ENCODE assay signal across 9 cellular contexts in genomic region chr2:20604957-20605381, GRCh38. TPM values are rescaled to one million over a fixed set of nuclear protein-coding genes. Genes with fewer than 3 reads are reported as not detected.
DNase-seq lines count a peak whose midpoint lies in the region; ATAC-seq and TF ChIP-seq lines count a peak whose summit lies in the region.
"Had no signal": no experiment of that assay in that cellular context is flagged by ENCODE, and none has a peak within 500 bp of the region (broad histone marks: within the 10 kb centered on the region; RNA-seq: fewer than 3 reads in every experiment).

No MANE protein-coding gene starts in this region.

- peaks cover 8 to 17% of the 10 kb centered on the region in 2 donors for H3K4me1 ChIP-seq in uterus

- TF ChIP-seq POLR2A in uterus (IDR thresholded peaks at IDR 0.05) = peak in 1 of 2 donors; percentile 5

- H3K4me3 Mint-ChIP-seq in nephron progenitor cell = no peak overlapping the region

- H3K27ac Mint-ChIP-seq in nephron progenitor cell = peak overlapping the region; percentile 83

- DNase-seq in activated effector memory CD4-positive, alpha-beta T cell treated with anti-CD3 and anti-CD28 coated beads, Interleukin-2, amount 50 U/mL, for 16 hours = peak; percentile 34
- no peak for DNase-seq in activated effector memory CD4-positive, alpha-beta T cell treated with Interleukin-2 at 50 U/mL for 16 hours
- DNase-seq in fibroblast of mammary gland (ENCODE audit: low read depth) (peak; percentile 99), nephron progenitor cell (no peak), uterus (peak; percentile 67 to 76), NCI-H345 (lab: John Stamatoyannopoulos, UW) (no peak)
- DNase-seq: NCI-H1417 had no signal

- no peak for ATAC-seq in GM18909 (IDR thresholded peaks at IDR 0.05; ENCODE audit: poor library complexity, unreplicated experiment)
- ATAC-seq in HG03095 (IDR thresholded peaks at IDR 0.05; ENCODE audit: unreplicated experiment) = no peak

- no peak for TF ChIP-seq CTCF in fibroblast of mammary gland (conservative IDR thresholded peaks at IDR 0.05; ENCODE audit: control insufficient read depth, insufficient read depth, low read depth, low read length)
- TF ChIP-seq CTCF in nephron progenitor cell (IDR thresholded peaks at IDR 0.05) = no peak
- no peak for TF ChIP-seq CTCF in uterus (IDR thresholded peaks at IDR 0.05)

- intact Hi-C loops in uterus (cut with DNase I; ENCODE audit: low total_unique reads) = no loop called here

- H3K9me3 ChIP-seq in uterus = no peaks in the 10 kb centered on the region

- H3K9me3 Mint-ChIP-seq in nephron progenitor cell = peaks cover 20% of the 10 kb centered on the region

- peaks cover 4% of the 10 kb centered on the region for H3K27me3 Mint-ChIP-seq in nephron progenitor cell (ENCODE audit: low read depth, poor library complexity)

- H3K36me3 ChIP-seq in uterus = no peaks in the 10 kb centered on the region

- peak overlapping the region; percentile 80 to 85 for H3K27ac ChIP-seq in uterus

- H3K4me1 Mint-ChIP-seq in nephron progenitor cell = peaks cover 59% of the 10 kb centered on the region

- no peaks in the 10 kb centered on the region for H3K27me3 ChIP-seq in uterus

- H3K4me3 ChIP-seq in fibroblast of mammary gland (ENCODE audit: control insufficient read depth, low read depth, low read length) (no peak overlapping the region), uterus (no peak overlapping the region)

- H3K36me3 Mint-ChIP-seq in nephron progenitor cell (ENCODE audit: low read depth) = peaks cover 13% of the 10 kb centered on the region

RNA-seq across cellular contexts. Expression of gene HS1BP3, which starts 45.9 kb away (rescaled TPM):
- total RNA-seq in uterus = 10 to 100 TPM in 3 of 4 donors, 1 to 10 TPM in 1; 7.1 to 41.8 (median 28.4) TPM

Comparison
In these comparisons a context has a peak if more than half of its experiments do, and no peak if none do; other contexts are left out.
1. DNase-seq: peak in activated effector memory CD4-positive, alpha-beta T cell treated with anti-CD3 and anti-CD28 coated beads, Interleukin-2, amount 50 U/mL, for 16 hours (single experiment), fibroblast of mammary gland (single experiment) and uterus (2 of 2); none in activated effector memory CD4-positive, alpha-beta T cell treated with Interleukin-2 at 50 U/mL for 16 hours (single experiment), nephron progenitor cell (single experiment) and NCI-H345 (single experiment).